8 cellular contexts compared by ENCODE assay signal in the genomic region with DNA sequence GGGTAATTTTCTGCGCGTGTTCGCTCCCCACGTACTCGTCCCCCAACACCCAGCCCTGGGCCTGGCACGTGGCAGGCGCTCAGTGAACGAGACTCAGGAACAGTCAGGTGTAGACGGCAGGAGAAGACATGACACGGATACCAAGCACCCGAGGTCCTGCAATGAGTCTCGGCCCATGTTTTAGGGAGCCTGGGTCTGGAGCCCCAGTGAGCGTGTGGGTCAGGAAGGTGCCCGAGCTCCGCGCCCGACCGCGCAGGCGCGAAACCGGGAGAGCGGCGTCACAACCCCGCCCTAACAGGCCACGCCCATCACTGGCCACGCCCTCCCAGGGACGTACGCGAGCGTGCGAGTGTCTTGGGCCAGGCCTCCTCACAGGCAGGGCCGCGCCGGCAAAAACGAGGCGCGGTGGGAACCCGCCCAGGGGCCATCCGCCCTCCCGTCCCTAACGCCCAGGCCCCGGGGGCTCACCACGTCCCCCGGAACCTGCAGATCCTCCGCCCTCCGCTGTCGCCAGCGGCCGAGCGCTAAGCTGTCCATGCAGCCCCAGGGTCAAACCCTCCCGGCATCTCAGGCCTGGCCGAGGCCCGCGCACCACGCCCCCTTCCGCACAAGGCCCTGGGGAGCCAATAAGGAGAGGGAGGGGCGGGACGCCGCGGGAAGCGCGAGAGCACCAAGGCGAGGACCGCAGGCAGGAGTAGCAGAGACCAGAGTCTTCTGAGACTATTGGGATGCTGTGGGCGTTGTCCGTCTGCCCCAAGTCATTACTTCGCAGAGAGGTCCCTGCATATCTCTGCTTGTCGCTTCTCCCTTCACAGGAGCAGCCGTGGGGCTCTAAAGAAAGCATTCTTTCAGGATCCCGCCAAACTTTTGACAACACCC. TPM values are rescaled to one million over a fixed set of nuclear protein-coding genes. Genes with fewer than 3 reads are reported as not detected.
DNase-seq lines count a peak whose midpoint lies in the region; ATAC-seq and TF ChIP-seq lines count a peak whose summit lies in the region.

Gene C10orf143 (minus strand): TSS at position 595 of the 879 bp plus-strand sequence. CDS start 58 bp downstream, at position 537.

- TF ChIP-seq POLR2A in GM10847 (IDR thresholded peaks at IDR 0.05; ENCODE audit: extremely low read depth, insufficient read length) (peak; percentile 78), ovary (IDR thresholded peaks at IDR 0.05) (peak; percentile 71), thyroid gland (IDR thresholded peaks at IDR 0.05) (peak; percentile 9 to 86)

- peaks cover 24% of the 10 kb centered on the region for H3K4me1 Mint-ChIP-seq in activated naive CD8-positive, alpha-beta T cell treated with anti-CD3 and anti-CD28 coated beads, Interleukin-2, amount 10 ng/mL, durations not matched to agents 7 days and 5 days

- H3K27me3 Mint-ChIP-seq in activated naive CD8-positive, alpha-beta T cell treated with anti-CD3 and anti-CD28 coated beads, Interleukin-2, amount 10 ng/mL, durations not matched to agents 7 days and 5 days, result no peaks in the 10 kb centered on the region

- 0 to 1% (median 1%) methylated on average over 43 to 71 of the region's 71 CpGs for WGBS in ovary, 3 donors
- 0% methylated on average over 16 to 20 of the region's 71 CpGs for WGBS in thyroid gland, 2 donors

- peak; percentile 87 for ATAC-seq in HG02642 (IDR thresholded peaks at IDR 0.05; ENCODE audit: poor library complexity, unreplicated experiment)
- ATAC-seq in activated naive CD8-positive, alpha-beta T cell treated with anti-CD3 and anti-CD28 coated beads, Interleukin-2, amount 10 ng/mL, durations not matched to agents 7 days and 5 days (ENCODE audit: low read depth), result peak; percentile 80

- H3K36me3 Mint-ChIP-seq in activated naive CD8-positive, alpha-beta T cell treated with anti-CD3 and anti-CD28 coated beads, Interleukin-2, amount 10 ng/mL, durations not matched to agents 7 days and 5 days, result peaks cover 6% of the 10 kb centered on the region

- TF ChIP-seq CTCF in ovary (IDR thresholded peaks at IDR 0.05) (no peak), thyroid gland (IDR thresholded peaks at IDR 0.05) (no peak)

- H3K4me1 ChIP-seq in ovary (ENCODE audit: insufficient read depth) (peaks cover 9% of the 10 kb centered on the region), thyroid gland (peaks cover 3 to 9% of the 10 kb centered on the region in 2 donors)

- H3K27ac ChIP-seq in ovary, result peak within 1 kb of the TSS; percentile 35 to 89
- H3K27ac ChIP-seq in thyroid gland, result peak within 1 kb of the TSS; percentile 55 to 94 (median 91)

- no peaks in the 10 kb centered on the region for H3K9me3 ChIP-seq in ovary
- H3K9me3 ChIP-seq in thyroid gland, result no peaks in the 10 kb centered on the region

- POLR2A ChIA-PET in activated naive CD8-positive, alpha-beta T cell treated with anti-CD3 and anti-CD28 coated beads, Interleukin-2, amount 10 ng/mL, durations not matched to agents 7 days and 5 days (lab: Charles Lee), result interaction anchor here (0.7 to 3.2 kb wide), 17 partner anchors 12 to 1078 kb away, joined by 3 to 104 read pairs (median 4); partner anchors contain the start of genes GLRX3 and MGMT

- intact Hi-C loops in head of caudate nucleus (cut with DNase I), result loop anchor here (1.0 kb wide), 1 partner anchor 26 kb away; the partner anchor contains the start of gene GLRX3
- intact Hi-C loops in ovary (cut with DNase I), result loop anchor here in 1 of 4 donors (2.0 kb wide), 1 partner anchor 26 kb away; the partner anchor contains the start of gene GLRX3
- intact Hi-C loops in thyroid gland (cut with DNase I), result no loop called here

- DNase-seq in NCI-H1105 (lab: John Stamatoyannopoulos, UW) (peak; percentile 79), SKM-1 (lab: John Stamatoyannopoulos, UW; ENCODE audit: unreplicated experiment) (peak; percentile 91), head of caudate nucleus (peak; percentile 96 to 99 (median 98)), ovary (peak; percentile 98 to 99 (median 99)), thyroid gland (peak; percentile 99)
- DNase-seq in activated naive CD8-positive, alpha-beta T cell treated with anti-CD3 and anti-CD28 coated beads, Interleukin-2, amount 10 ng/mL, durations not matched to agents 7 days and 5 days, result peak; percentile 100

- no peaks in the 10 kb centered on the region for H3K9me3 Mint-ChIP-seq in activated naive CD8-positive, alpha-beta T cell treated with anti-CD3 and anti-CD28 coated beads, Interleukin-2, amount 10 ng/mL, durations not matched to agents 7 days and 5 days

- TF ChIP-seq EP300 in ovary (IDR thresholded peaks at IDR 0.05), result no peak

- H3K36me3 ChIP-seq in ovary (no peaks in the 10 kb centered on the region), thyroid gland (no peaks in the 10 kb centered on the region)

- peak within 1 kb of the TSS; percentile 84 for H3K4me3 Mint-ChIP-seq in activated naive CD8-positive, alpha-beta T cell treated with anti-CD3 and anti-CD28 coated beads, Interleukin-2, amount 10 ng/mL, durations not matched to agents 7 days and 5 days

- no peaks in the 10 kb centered on the region for H3K27me3 ChIP-seq in ovary
- H3K27me3 ChIP-seq in thyroid gland, result no peaks in the 10 kb centered on the region

- H3K4me3 ChIP-seq in ovary, result peak within 1 kb of the TSS; percentile 86
- peak within 1 kb of the TSS; percentile 57 to 85 (median 68) for H3K4me3 ChIP-seq in thyroid gland (replicated peaks in 1 of 3)

- peak within 1 kb of the TSS; percentile 96 for H3K27ac Mint-ChIP-seq in activated naive CD8-positive, alpha-beta T cell treated with anti-CD3 and anti-CD28 coated beads, Interleukin-2, amount 10 ng/mL, durations not matched to agents 7 days and 5 days

RNA-seq across cellular contexts. Expression of gene C10orf143, which starts in this region (rescaled TPM):
- total RNA-seq in activated naive CD8-positive, alpha-beta T cell treated with anti-CD3 and anti-CD28 coated beads, Interleukin-2, amount 10 ng/mL, durations not matched to agents 7 days and 5 days, result 1 to 10 TPM; 6.0 to 6.6 TPM
- total RNA-seq in ovary (10 to 100 TPM in 1 of 7 donors, 1 to 10 TPM in 6; 3.1 to 10.3 (median 5.9) TPM), thyroid gland (1 to 10 TPM; 5.0 to 8.5 (median 6.2) TPM)
- 1 to 10 TPM; 5.7 to 7.2 TPM for polyA plus RNA-seq in ovary

Comparison
In these comparisons a context has a peak if more than half of its experiments do, and no peak if none do; other contexts are left out.
1. Peak in every context shown above with its lines: DNase-seq, ATAC-seq, H3K4me3 ChIP-seq and H3K27ac ChIP-seq.